In the genomic region with DNA sequence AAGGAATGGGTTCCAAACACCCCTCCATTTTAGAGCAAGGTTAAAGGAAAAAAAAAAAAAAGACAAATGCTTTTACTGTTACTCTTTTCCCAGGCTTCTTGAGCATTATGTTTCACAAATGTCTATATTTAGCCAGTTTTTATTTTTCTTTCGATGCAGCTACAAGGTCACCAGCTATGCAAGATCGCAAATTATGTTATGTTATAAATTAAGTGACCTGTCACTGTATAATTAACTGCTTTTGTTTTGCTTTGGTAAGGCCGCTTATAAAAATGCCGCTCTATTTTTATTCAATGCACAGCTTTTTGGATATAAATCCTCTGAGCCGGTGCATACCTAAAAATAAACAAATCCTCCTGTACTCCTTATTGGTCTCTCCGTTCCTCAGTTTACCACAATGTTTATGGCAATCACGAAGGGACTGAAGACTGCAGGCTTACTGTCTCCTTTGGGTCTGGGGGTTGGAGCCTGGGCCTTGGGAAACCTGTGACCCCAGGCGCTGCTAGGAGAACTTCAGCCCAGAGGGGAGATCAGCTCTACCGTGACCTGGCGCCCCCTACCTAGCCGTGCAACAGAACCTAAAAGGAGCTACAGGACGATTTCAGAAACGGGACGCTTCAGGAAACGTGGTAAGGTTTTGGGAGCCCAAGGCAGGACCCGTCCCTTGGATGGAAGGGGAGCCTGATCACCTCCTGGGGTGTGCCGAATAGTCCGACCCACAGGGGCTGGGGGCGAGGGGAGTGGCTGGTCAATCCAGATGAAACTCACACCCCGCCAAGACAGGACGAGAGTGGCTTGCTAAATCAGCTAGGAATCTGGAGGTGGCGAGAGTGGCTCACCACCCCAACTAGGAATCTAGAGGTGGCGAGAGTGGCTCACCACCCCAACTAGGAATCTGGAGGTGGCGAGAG, we compare ENCODE assay signal across 8 cellular contexts.
"Had no signal": no experiment of that assay in that cellular context is flagged by ENCODE, and none has a peak within 500 bp of the region (broad histone marks: within the 10 kb centered on the region; RNA-seq: fewer than 3 reads in every experiment).

No MANE protein-coding gene starts in this region.

- H3K36me3 ChIP-seq: cardiac muscle cell had no signal

- DNase-seq: activated CD4-positive, alpha-beta T cell treated with anti-CD3 and anti-CD28 coated beads for 1 hour; activated CD4-positive, alpha-beta T cell treated with anti-CD3 and anti-CD28 coated beads, Interleukin-2, amount 50 U/mL, for 48 hours; effector memory CD4-positive, alpha-beta T cell; hypothalamus; natural killer cell; nucleus accumbens; stimulated activated naive B cell treated with anti-CD40 and anti-IgM and Interleukin-4, amounts not matched to agents 10 μg/mL and 1 μg/mL and 100 μg/mL, for 72 hours had no signal

- H3K4me3 ChIP-seq: cardiac muscle cell had no signal

- ATAC-seq: natural killer cell; stimulated activated naive B cell treated with anti-CD40 and anti-IgM and Interleukin-4, amounts not matched to agents 10 μg/mL and 1 μg/mL and 100 μg/mL, for 72 hours had no signal

- H3K27me3 ChIP-seq: cardiac muscle cell had no signal

- H3K27ac ChIP-seq: cardiac muscle cell had no signal
